Comparison of ENCODE assay signal across 1 cellular context in genomic region chr20:63955846-63956663, GRCh38.
TF ChIP-seq lines count a peak whose summit lies in the region.

TSS of gene UCKL1 (minus strand) at chr20:63956416. CDS start at chr20:63956372, 44 bp downstream.

TF ChIP-seq in K562, 482 proteins besides CTCF, POLR2A, EP300 and RAD21 (continued from another document and continues in another):
- TF ChIP-seq BRF2 (IDR thresholded peaks at IDR 0.05; ENCODE audit: borderline replicate concordance, insufficient read depth, insufficient read length) (no peak), PPARD (CRISPR knock-in tag; IDR thresholded peaks at IDR 0.05) (no peak), PURB (CRISPR knock-in tag; IDR thresholded peaks at IDR 0.05; ENCODE audit: low read depth) (peak; percentile 94; the same call in 1 of the 2 replicates), GTF2E2 (tag; IDR thresholded peaks at IDR 0.05) (peak; percentile 72; the same call in 1 of the 2 replicates), ATF2 (CRISPR knock-in tag; IDR thresholded peaks at IDR 0.05) (no peak), SUPT5H (IDR thresholded peaks at IDR 0.05) (peak; percentile 86), EHMT2 (IDR thresholded peaks at IDR 0.05) (no peak), E2F3 (CRISPR knock-in tag; IDR thresholded peaks at IDR 0.05) (peak; percentile 1; the same call in 1 of the 2 replicates), CGGBP1 (CRISPR knock-in tag; IDR thresholded peaks at IDR 0.05) (no peak), TARDBP (IDR thresholded peaks at IDR 0.05) (no peak), ERF (CRISPR knock-in tag; IDR thresholded peaks at IDR 0.05) (0 out of 2 replicates have a peak, but pooled peaks have one; percentile 12), NCOA1 (IDR thresholded peaks at IDR 0.05; ENCODE audit: low read depth) (no peak), SETDB1 (IDR thresholded peaks at IDR 0.05; ENCODE audit: low read length) (no peak), ZFPM2 (CRISPR knock-in tag; IDR thresholded peaks at IDR 0.05) (0 out of 2 replicates have a peak, but pooled peaks have one; percentile 58), ADNP (tag; IDR thresholded peaks at IDR 0.05) (no peak), HLTF (IDR thresholded peaks at IDR 0.05) (no peak), ZNF282 (CRISPR knock-in tag; IDR thresholded peaks at IDR 0.05) (peak; percentile 86; the same call in 1 of the 2 replicates), FOXK1 (CRISPR knock-in tag; IDR thresholded peaks at IDR 0.05; ENCODE audit: borderline replicate concordance) (0 out of 2 replicates have a peak, but pooled peaks have one; percentile 69), ZNF644 (tag; IDR thresholded peaks at IDR 0.05; ENCODE audit: low read depth) (peak; percentile 98), RB1 (IDR thresholded peaks at IDR 0.05; ENCODE audit: low read depth) (peak; percentile 66), L3MBTL2 (IDR thresholded peaks at IDR 0.05) (peak; percentile 87), SMARCA4 (IDR thresholded peaks at IDR 0.05) (no peak), JUN (IDR thresholded peaks at IDR 0.05; ENCODE audit: borderline replicate concordance, low read depth, low read length) (peak; percentile 48; the same call in 1 of the 2 replicates), JUN (CRISPR knock-in tag; IDR thresholded peaks at IDR 0.05; ENCODE audit: borderline replicate concordance) (peak; percentile 71; the same call in 1 of the 2 replicates), YY1 (IDR thresholded peaks at IDR 0.05; ENCODE audit: borderline replicate concordance in 1 of 3, control insufficient read depth in 1 of 3, extremely low read depth in 1 of 3, insufficient read depth in 3 of 3, insufficient read length in 1 of 3, insufficient replicate concordance in 2 of 3, low read depth in 1 of 3, low read length in 2 of 3) (peak; percentile 53 to 90 (median 83)), E2F8 (IDR thresholded peaks at IDR 0.05; ENCODE audit: low read depth, partially characterized antibody) (no peak), ZKSCAN3 (CRISPR knock-in tag; IDR thresholded peaks at IDR 0.05) (no peak), ZBTB11 (CRISPR knock-in tag; IDR thresholded peaks at IDR 0.05) (peak in 2 of 3 experiments; percentile 50 to 89; a peak in 3 of 6 replicates), MAFF (IDR thresholded peaks at IDR 0.05; ENCODE audit: low read length) (no peak), ZNF143 (CRISPR knock-in tag; IDR thresholded peaks at IDR 0.05) (peak; percentile 96), NR2C1 (IDR thresholded peaks at IDR 0.05) (no peak), NR2C1 (tag; IDR thresholded peaks at IDR 0.05) (peak; percentile 79), ELF4 (CRISPR knock-in tag; IDR thresholded peaks at IDR 0.05) (no peak), MCM5 (IDR thresholded peaks at IDR 0.05; ENCODE audit: low read depth) (no peak), FOXP1 (CRISPR knock-in tag; IDR thresholded peaks at IDR 0.05) (peak; percentile 91), MAZ (CRISPR knock-in tag; conservative IDR thresholded peaks at IDR 0.05 in 1 of 2, IDR thresholded peaks at IDR 0.05 in 1 of 2) (peak; percentile 59 to 60; a peak in 3 of 4 replicates), HIVEP1 (CRISPR knock-in tag; IDR thresholded peaks at IDR 0.05) (no peak), TGIF2 (CRISPR knock-in tag; IDR thresholded peaks at IDR 0.05) (0 out of 2 replicates have a peak, but pooled peaks have one; percentile 77), PTBP1 (IDR thresholded peaks at IDR 0.05; ENCODE audit: low read depth, low read length) (no peak), MLLT1 (IDR thresholded peaks at IDR 0.05) (no peak), NEUROD1 (IDR thresholded peaks at IDR 0.05; ENCODE audit: borderline replicate concordance, low read depth, low read length, partially characterized antibody) (no peak), ZNF398 (CRISPR knock-in tag; IDR thresholded peaks at IDR 0.05) (no peak), PRDM10 (IDR thresholded peaks at IDR 0.05; ENCODE audit: partially characterized antibody) (peak; percentile 90), SNAPC5 (CRISPR knock-in tag; IDR thresholded peaks at IDR 0.05) (no peak), GABPB1 (CRISPR knock-in tag; IDR thresholded peaks at IDR 0.05) (peak; percentile 88), VEZF1 (CRISPR knock-in tag; IDR thresholded peaks at IDR 0.05) (peak; percentile 71), ZSCAN32 (CRISPR knock-in tag; IDR thresholded peaks at IDR 0.05) (no peak), RFX5 (IDR thresholded peaks at IDR 0.05; ENCODE audit: low read depth, low read length) (no peak), MYNN (IDR thresholded peaks at IDR 0.05) (no peak; the same call in 1 of the 2 replicates), MYNN (CRISPR knock-in tag; IDR thresholded peaks at IDR 0.05) (no peak)
